ENCODE assay signal across 1 cellular context in genomic region chr2:28637648-28638047, GRCh38.
TF ChIP-seq lines count a peak whose summit lies in the region.

No MANE protein-coding gene starts in this region.

TF ChIP-seq in WTC11, 78 proteins besides CTCF, POLR2A, EP300 and RAD21 (continued from another document):
- TF ChIP-seq ATF6 (CRISPR knock-in tag; IDR thresholded peaks at IDR 0.05), result no peak
- no peak for TF ChIP-seq TCF7 (CRISPR knock-in tag; IDR thresholded peaks at IDR 0.05; ENCODE audit: low read depth)
- no peak for TF ChIP-seq ZNF232 (CRISPR knock-in tag; IDR thresholded peaks at IDR 0.05)
- TF ChIP-seq ZNF219 (CRISPR knock-in tag; IDR thresholded peaks at IDR 0.05; ENCODE audit: borderline replicate concordance), result no peak
- no peak for TF ChIP-seq ESRRA (CRISPR knock-in tag; IDR thresholded peaks at IDR 0.05; ENCODE audit: borderline replicate concordance)
- TF ChIP-seq JUN (CRISPR knock-in tag; IDR thresholded peaks at IDR 0.05), result no peak
- TF ChIP-seq NR2C2 (CRISPR knock-in tag; IDR thresholded peaks at IDR 0.05), result no peak
- no peak for TF ChIP-seq MAX (CRISPR knock-in tag; IDR thresholded peaks at IDR 0.05)
- TF ChIP-seq PRRX2 (CRISPR knock-in tag; IDR thresholded peaks at IDR 0.05), result no peak
